ENCODE assay signal across 26 cellular contexts in the genomic region with DNA sequence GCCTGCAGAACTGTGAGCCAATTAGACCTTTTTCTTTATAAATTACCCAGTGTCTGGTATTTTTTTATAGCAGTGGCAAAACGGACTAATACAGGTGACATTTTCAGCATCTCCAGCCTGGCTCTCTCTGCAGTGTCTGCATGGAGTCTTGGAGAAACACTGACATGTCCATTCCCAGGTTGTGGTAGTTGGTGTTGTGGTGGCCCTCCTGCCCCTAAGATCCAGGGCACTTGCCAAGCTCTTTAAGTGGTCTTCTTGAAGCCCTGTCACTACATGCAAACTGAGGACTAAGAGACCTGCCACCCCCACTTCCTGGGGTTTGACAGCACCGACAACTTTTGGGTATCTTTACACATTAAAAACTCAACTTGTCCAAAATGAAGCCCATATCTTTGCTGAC.
"Had no signal": no experiment of that assay in that cellular context is flagged by ENCODE, and none has a peak within 500 bp of the region (broad histone marks: within the 10 kb centered on the region; RNA-seq: fewer than 3 reads in every experiment).

No MANE protein-coding gene starts in this region.

- DNase-seq: caudate nucleus; cerebellar nuclear complex; effector CD8-positive, alpha-beta T cell; esophagus squamous epithelium; foreskin melanocyte; glutamatergic neuron; hypothalamus; immature natural killer cell; islet precursor cell; kidney glomerular epithelial cell; left colon; left ventricle myocardium inferior; lower lobe of right lung; naive thymus-derived CD8-positive, alpha-beta T cell; nephron progenitor cell; nucleus accumbens; pancreas; retina; right lobe of liver; small intestine; stimulated activated CD4-positive, alpha-beta T cell treated with anti-CD3 and anti-CD28 coated beads, Interleukin-15, amount 100 ng/mL, for 24 hours; stimulated activated CD4-positive, alpha-beta T cell treated with anti-CD3 and anti-CD28 coated beads, Interleukin-2, amount 100 ng/mL, for 48 hours; stimulated activated naive B cell treated with anti-CD40 and anti-IgM and Interleukin-4, amounts not matched to agents 10 μg/mL and 1 μg/mL and 100 μg/mL, for 72 hours; transverse colon; upper lobe of right lung had no signal

- H3K36me3 ChIP-seq: esophagus squamous epithelium, left ventricle myocardium inferior, lower lobe of right lung, pancreas, right lobe of liver, suprapubic skin, transverse colon, upper lobe of right lung had no signal

- H3K27me3 ChIP-seq: pancreas, right lobe of liver, transverse colon, upper lobe of right lung had no signal

- H3K9me3 ChIP-seq: lower lobe of right lung, pancreas, right lobe of liver, suprapubic skin had no signal

- H3K4me3 ChIP-seq: esophagus squamous epithelium, left ventricle myocardium inferior, lower lobe of right lung, pancreas, right lobe of liver, suprapubic skin, transverse colon, upper lobe of right lung had no signal

- H3K27ac ChIP-seq: esophagus squamous epithelium, left ventricle myocardium inferior, lower lobe of right lung, pancreas, right lobe of liver, suprapubic skin, transverse colon, upper lobe of right lung had no signal

- H3K4me1 ChIP-seq: esophagus squamous epithelium, left ventricle myocardium inferior, lower lobe of right lung, pancreas, right lobe of liver, suprapubic skin, transverse colon, upper lobe of right lung had no signal
